In the genomic region with DNA sequence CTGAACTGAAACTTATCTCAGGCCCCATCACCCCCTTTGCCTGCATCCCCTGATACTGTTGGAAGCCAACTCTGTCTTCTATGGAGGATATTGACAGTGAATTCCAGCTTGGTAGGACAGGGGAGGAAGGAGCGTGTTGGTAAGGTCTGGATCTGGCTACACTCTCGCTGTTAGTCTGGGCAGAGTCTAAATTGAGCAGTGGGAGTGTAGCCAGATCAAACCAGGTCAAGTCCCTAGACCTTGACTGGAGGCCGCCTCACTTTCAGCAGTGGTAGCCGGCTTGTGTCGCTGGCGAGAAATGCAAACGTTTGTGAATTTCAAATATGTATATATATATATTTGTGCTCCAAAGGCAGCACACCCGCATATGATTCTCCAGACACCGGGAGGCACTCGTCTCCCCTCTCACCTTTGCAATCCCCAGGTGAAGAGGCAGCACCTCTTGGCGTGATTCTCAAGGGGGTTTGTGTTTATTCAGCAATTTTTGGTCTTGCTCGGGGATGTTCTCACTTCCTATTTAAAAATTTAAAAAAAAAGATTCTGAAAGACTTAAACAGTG, we compare ENCODE assay signal across 27 cellular contexts. TPM values are rescaled to one million over a fixed set of nuclear protein-coding genes. Genes with fewer than 3 reads are reported as not detected.
DNase-seq lines count a peak whose midpoint lies in the region; ATAC-seq, FAIRE-seq and TF ChIP-seq lines count a peak whose summit lies in the region.
"Had no signal": no experiment of that assay in that cellular context is flagged by ENCODE, and none has a peak within 500 bp of the region (broad histone marks: within the 10 kb centered on the region; RNA-seq: fewer than 3 reads in every experiment).

No MANE protein-coding gene starts in this region.

- H2AFZ ChIP-seq in MM.1S (ENCODE audit: low read length): no peak overlapping the region
- no peak overlapping the region for H2AFZ ChIP-seq in K562 (ENCODE audit: low read depth, low read length)
- H2AFZ ChIP-seq: GM23248 had no signal

- H3K79me2 ChIP-seq in MM.1S (ENCODE audit: low read length): no peaks in the 10 kb centered on the region
- H3K79me2 ChIP-seq in K562 (ENCODE audit: control insufficient read depth, insufficient read depth, low read length): no peaks in the 10 kb centered on the region

- CTCF ChIA-PET in K562 (lab: Yijun Ruan, JAX; ENCODE audit: low intra/inter-chr PET ratio): no interaction called here

- H3K9me3 ChIP-seq in MM.1S (replicated peaks; ENCODE audit: insufficient read depth, low read length): no peaks in the 10 kb centered on the region
- no peaks in the 10 kb centered on the region for H3K9me3 ChIP-seq in K562 (replicated peaks; ENCODE audit: control insufficient read depth, insufficient read depth, low read depth, low read length)
- no peaks in the 10 kb centered on the region for H3K9me3 ChIP-seq in stomach
- H3K9me3 ChIP-seq: A549; BLaER1 treated with 17β-estradiol and CSF1 and Interleukin-3, amounts not matched to agents 10 nM and 100 nM; Peyer's patch; SJCRH30 had no signal

- TF ChIP-seq RAD21 in K562 (CRISPR knock-in tag; conservative IDR thresholded peaks at IDR 0.05 in 1 of 2, IDR thresholded peaks at IDR 0.05 in 1 of 2): no peak

- no peaks in the 10 kb centered on the region for H3K36me3 ChIP-seq in MM.1S (replicated peaks; ENCODE audit: insufficient read depth, low read length)
- no peaks in the 10 kb centered on the region for H3K36me3 ChIP-seq in K562 (ENCODE audit: control insufficient read depth, insufficient read depth, low read length)
- no peaks in the 10 kb centered on the region for H3K36me3 ChIP-seq in stomach
- H3K36me3 ChIP-seq: BLaER1 treated with 17β-estradiol and CSF1 and Interleukin-3, amounts not matched to agents 10 nM and 100 nM; Peyer's patch; SJCRH30 had no signal

- H3F3A ChIP-seq in MM.1S (ENCODE audit: insufficient read depth, low read length): peaks cover 14% of the 10 kb centered on the region

- H4K20me1 ChIP-seq in MM.1S (ENCODE audit: insufficient read depth, low read length) (no peaks in the 10 kb centered on the region; the same call in 1 of the 2 replicates), K562 (replicated peaks; ENCODE audit: control insufficient read depth, insufficient read depth, low read length) (no peaks in the 10 kb centered on the region)
- H4K20me1 ChIP-seq: BLaER1 treated with 17β-estradiol and CSF1 and Interleukin-3, amounts not matched to agents 10 nM and 100 nM had no signal

- FAIRE-seq in K562 (lab: Jason Lieb, UNC): no peak
- FAIRE-seq: A549, G401.6, GM18507 had no signal

- H3K9me1 ChIP-seq in K562 (ENCODE audit: control insufficient read depth, insufficient read depth, low read length): no peaks in the 10 kb centered on the region

- no TSS peak for BruUV-seq in K562 (replicated peaks; lab: Mats Ljungman, UMichigan)

- H3K9ac ChIP-seq in MM.1S (ENCODE audit: low read length) (no peak overlapping the region), K562 (ENCODE audit: insufficient read depth in 1 of 2, low read depth in 2 of 2, low read length in 2 of 2) (no peak overlapping the region)
- H3K9ac ChIP-seq: BLaER1 treated with 17β-estradiol and CSF1 and Interleukin-3, amounts not matched to agents 10 nM and 100 nM; GM23248; KMS-11 had no signal

- TF ChIP-seq EP300 in K562 (IDR thresholded peaks at IDR 0.05; ENCODE audit: low read length) (no peak), stomach (IDR thresholded peaks at IDR 0.05) (no peak)

- H3K27ac ChIP-seq in MM.1S (ENCODE audit: low read length) (no peak overlapping the region), K562 (ENCODE audit: extremely low read depth, low read depth, low read length) (no peak overlapping the region), stomach (no peak overlapping the region)
- H3K27ac ChIP-seq: A549; BLaER1 treated with 17β-estradiol and CSF1 and Interleukin-3, amounts not matched to agents 10 nM and 100 nM; GM23248; KMS-11; Peyer's patch; SJCRH30 had no signal

- H3K9me2 ChIP-seq in MM.1S (replicated peaks; ENCODE audit: insufficient read depth, low read length): no peaks in the 10 kb centered on the region

- H3K4me2 ChIP-seq in MM.1S (ENCODE audit: low read depth, low read length) (no peak overlapping the region), K562 (ENCODE audit: insufficient read depth, low read length) (no peak overlapping the region)
- H3K4me2 ChIP-seq: A549, KMS-11 had no signal

- POLR2A ChIA-PET in K562 (lab: Yijun Ruan, JAX): no interaction called here

- 1% methylated on average over 12 of the region's 12 CpGs for WGBS in K562 (ENCODE audit: insufficient coverage, low coverage, missing lambda C conversion rate)
- WGBS in stomach, 5 donors: 62 to 78% (median 67%) methylated on average over 12 of the region's 12 CpGs

- intact Hi-C loops in K562 (cut with micrococcal nuclease) (no loop called here), stomach (cut with DNase I; ENCODE audit: low total_unique reads) (no loop called here)

- ATAC-seq in K562: no peak
- no peak for ATAC-seq in HG02970 (IDR thresholded peaks at IDR 0.05; ENCODE audit: low FRiP score, unreplicated experiment)
- ATAC-seq in GM19035 (IDR thresholded peaks at IDR 0.05; ENCODE audit: unreplicated experiment): no peak
- ATAC-seq: SK-N-SH treated with all-trans-retinoic acid at 6 μM for 48 hours had no signal

- TF ChIP-seq POLR2A in K562 (conservative IDR thresholded peaks at IDR 0.05): no peak
- no peak for TF ChIP-seq POLR2A in stomach (IDR thresholded peaks at IDR 0.05)

- H3K4me1 ChIP-seq in MM.1S (ENCODE audit: low read length) (peaks cover 9% of the 10 kb centered on the region), K562 (replicated peaks in 1 of 2; ENCODE audit: control insufficient read depth in 2 of 2, insufficient read depth in 2 of 2, low read length in 2 of 2) (no peaks in the 10 kb centered on the region), stomach (peaks cover 0 to 8% (median 0%) of the 10 kb centered on the region in 4 donors)
- H3K4me1 ChIP-seq: A549, Peyer's patch had no signal

- H3K4me3 ChIP-seq in MM.1S (ENCODE audit: low read length): no peak overlapping the region
- no peak overlapping the region for H3K4me3 ChIP-seq in K562
- H3K4me3 ChIP-seq in stomach: no peak overlapping the region
- H3K4me3 ChIP-seq: A549; BLaER1 treated with 17β-estradiol and CSF1 and Interleukin-3, amounts not matched to agents 10 nM and 100 nM; GM23248; Peyer's patch; SJCRH30 had no signal

- TF ChIP-seq CTCF in GM10266 (IDR thresholded peaks at IDR 0.05; ENCODE audit: control insufficient read depth, insufficient read depth, low read depth, missing control alignments) (peak; percentile 1), MM.1S (IDR thresholded peaks at IDR 0.05; ENCODE audit: low read length) (no peak), K562 (IDR thresholded peaks at IDR 0.05 in 2 of 3, conservative IDR thresholded peaks at IDR 0.05 in 1 of 3; ENCODE audit: insufficient read depth in 2 of 3, low read depth in 1 of 3, low read length in 3 of 3) (no peak), stomach (IDR thresholded peaks at IDR 0.05) (no peak)

- peaks cover 72% of the 10 kb centered on the region for H3K27me3 ChIP-seq in MM.1S (replicated peaks; ENCODE audit: insufficient read depth, low read length)
- peaks cover 17 to 44% of the 10 kb centered on the region in 2 experiments; a peak in 4 of 5 replicates for H3K27me3 ChIP-seq in K562 (ENCODE audit: control insufficient read depth in 2 of 2, insufficient read depth in 2 of 2, low read length in 2 of 2)
- no peaks in the 10 kb centered on the region for H3K27me3 ChIP-seq in stomach
- H3K27me3 ChIP-seq: BLaER1 treated with 17β-estradiol and CSF1 and Interleukin-3, amounts not matched to agents 10 nM and 100 nM; Peyer's patch; SJCRH30 had no signal

- DNase-seq in GM10266 (ENCODE audit: extremely low spot score): no peak
- DNase-seq in MM.1S: peak; percentile 8
- DNase-seq in K562 (ENCODE audit: extremely low read depth in 1 of 4, low spot score in 3 of 4): no peak
- DNase-seq in stomach: peak; percentile 34
- DNase-seq in iPS-NIHi11 (ENCODE audit: low spot score): no peak
- DNase-seq: AML-193; CD4-positive, alpha-beta T cell; GM23248; H7; IMR-90; NCI-H1048; NCI-H1417; NCI-H1694 treated with DMSO at 0.1 percent for 48 hours; NCI-H2081; NCI-H2227 treated with DMSO at 0.1 percent for 48 hours; NCI-H69; OCI-M1; Peyer's patch; SJCRH30 had no signal

- in situ Hi-C loops in K562 (cut with MboI): no loop called here

RNA-seq across cellular contexts. Expression of a gene that starts 26.7 kb away (rescaled TPM):
- total RNA-seq in K562 (2011; cell fraction: chromatin; rRNA removed; ENCODE audit: low replicate concordance): 183 and 461 TPM in 2 replicates
- 625 and 780 TPM in 2 replicates for total RNA-seq in K562 (2011; cell fraction: nucleolus; rRNA removed)
- 410 and 462 TPM in 2 replicates for total RNA-seq in K562 (2011; cell fraction: nucleoplasm; rRNA removed)
- 96.8 and 126 TPM in 2 replicates for total RNA-seq in K562 (2014; rRNA removed)
- 34.2 and 38.0 TPM in 2 replicates for total RNA-seq in K562 (2014; rRNA removed; fragmentation: Illumina TruSeq; extraction: Trizol)
- 45.5 and 48.0 TPM in 2 replicates for total RNA-seq in K562 (2015; rRNA removed; fragmentation: Illumina TruSeq; extraction: Trizol)
- 176 and 181 TPM in 2 replicates for total RNA-seq in K562 (2021)
- 107 and 268 TPM in 2 replicates for polyA plus RNA-seq in K562 (2011; rRNA removed)
- polyA plus RNA-seq in K562 (2011; cell fraction: cytosol; rRNA removed): 249 and 261 TPM in 2 replicates
- polyA plus RNA-seq in K562 (2011; cell fraction: nucleus; rRNA removed): 198 and 205 TPM in 2 replicates
- 92.0 and 179 TPM in 2 replicates for polyA plus RNA-seq in K562 (2012)
- 136 and 192 TPM in 2 replicates for polyA plus RNA-seq in K562 (2014; fragmentation: Illumina TruSeq; extraction: Trizol)
- polyA plus RNA-seq in K562 (2014; fragmentation: Nextera tagmentation; extraction: Ambion mirVana): 10 to 100 TPM in 1 of 2 experiments, 1 to 10 TPM in 1; 8.4 to 14.5 TPM
- polyA plus RNA-seq in K562 (2014; rRNA removed): 82.4 and 83.0 TPM in 2 replicates
- 91.4 and 116 TPM in 2 replicates for polyA minus RNA-seq in K562 (2011; rRNA and poly(A)+ RNA removed)
- polyA minus RNA-seq in K562 (2011; cell fraction: cytosol; rRNA and poly(A)+ RNA removed): 249 and 302 TPM in 2 replicates
- 51.8 and 90.1 TPM in 2 replicates for polyA minus RNA-seq in K562 (2011; cell fraction: nucleus; rRNA and poly(A)+ RNA removed)
- 10 to 100 TPM; 11.2 to 58.8 (median 17.9) TPM for total RNA-seq in stomach
- 10 to 100 TPM in 2 of 3 donors, 1 to 10 TPM in 1; 3.5 to 13.2 (median 11.2) TPM for polyA plus RNA-seq in stomach

RNA-seq across cellular contexts. Expression of a gene that starts 31.5 kb away (rescaled TPM):
- total RNA-seq in K562 (2011; cell fraction: chromatin; rRNA removed; ENCODE audit: low replicate concordance): 145 and 274 TPM in 2 replicates
- total RNA-seq in K562 (2011; cell fraction: nucleolus; rRNA removed): 145 TPM in 2 replicates
- total RNA-seq in K562 (2011; cell fraction: nucleoplasm; rRNA removed): 145 and 159 TPM in 2 replicates
- total RNA-seq in K562 (2014; rRNA removed) (44.5 and 53.6 TPM in 2 replicates), K562 (2014; rRNA removed; fragmentation: Illumina TruSeq; extraction: Trizol) (26.3 and 27.4 TPM in 2 replicates), K562 (2015; rRNA removed; fragmentation: Illumina TruSeq; extraction: Trizol) (41.7 and 42.8 TPM in 2 replicates), K562 (2021) (47.9 and 51.6 TPM in 2 replicates), stomach (100 to 1,000 TPM in 3 of 5 donors, 10 to 100 TPM in 2; 49.0 to 320 (median 104) TPM)
- polyA plus RNA-seq in K562 (2011; rRNA removed) (43.2 and 51.7 TPM in 2 replicates), K562 (2014; fragmentation: Illumina TruSeq; extraction: Trizol) (40.3 and 42.1 TPM in 2 replicates), K562 (2014; fragmentation: Nextera tagmentation; extraction: Ambion mirVana) (10 to 100 TPM; 12.7 to 14.6 TPM), K562 (2014; rRNA removed) (54.0 and 57.3 TPM in 2 replicates), stomach (10 to 100 TPM; 28.0 to 74.9 (median 29.4) TPM)
- 39.6 and 42.6 TPM in 2 replicates for polyA plus RNA-seq in K562 (2011; cell fraction: cytosol; rRNA removed)
- polyA plus RNA-seq in K562 (2011; cell fraction: nucleus; rRNA removed): 255 and 291 TPM in 2 replicates
- polyA plus RNA-seq in K562 (2012): 53.2 and 78.7 TPM in 2 replicates
- polyA minus RNA-seq in K562 (2011; rRNA and poly(A)+ RNA removed): 42.5 and 45.5 TPM in 2 replicates
- 18.2 and 28.0 TPM in 2 replicates for polyA minus RNA-seq in K562 (2011; cell fraction: cytosol; rRNA and poly(A)+ RNA removed)
- polyA minus RNA-seq in K562 (2011; cell fraction: nucleus; rRNA and poly(A)+ RNA removed): 113 and 147 TPM in 2 replicates

Comparison
In these comparisons a context has a peak if more than half of its experiments do, and no peak if none do; other contexts are left out.
1. DNase-seq: peak in MM.1S (single experiment) and stomach (single experiment); none in GM10266 (single experiment), K562 (0 of 4) and iPS-NIHi11 (single experiment).